11 cellular contexts compared by ENCODE assay signal in the genomic region with DNA sequence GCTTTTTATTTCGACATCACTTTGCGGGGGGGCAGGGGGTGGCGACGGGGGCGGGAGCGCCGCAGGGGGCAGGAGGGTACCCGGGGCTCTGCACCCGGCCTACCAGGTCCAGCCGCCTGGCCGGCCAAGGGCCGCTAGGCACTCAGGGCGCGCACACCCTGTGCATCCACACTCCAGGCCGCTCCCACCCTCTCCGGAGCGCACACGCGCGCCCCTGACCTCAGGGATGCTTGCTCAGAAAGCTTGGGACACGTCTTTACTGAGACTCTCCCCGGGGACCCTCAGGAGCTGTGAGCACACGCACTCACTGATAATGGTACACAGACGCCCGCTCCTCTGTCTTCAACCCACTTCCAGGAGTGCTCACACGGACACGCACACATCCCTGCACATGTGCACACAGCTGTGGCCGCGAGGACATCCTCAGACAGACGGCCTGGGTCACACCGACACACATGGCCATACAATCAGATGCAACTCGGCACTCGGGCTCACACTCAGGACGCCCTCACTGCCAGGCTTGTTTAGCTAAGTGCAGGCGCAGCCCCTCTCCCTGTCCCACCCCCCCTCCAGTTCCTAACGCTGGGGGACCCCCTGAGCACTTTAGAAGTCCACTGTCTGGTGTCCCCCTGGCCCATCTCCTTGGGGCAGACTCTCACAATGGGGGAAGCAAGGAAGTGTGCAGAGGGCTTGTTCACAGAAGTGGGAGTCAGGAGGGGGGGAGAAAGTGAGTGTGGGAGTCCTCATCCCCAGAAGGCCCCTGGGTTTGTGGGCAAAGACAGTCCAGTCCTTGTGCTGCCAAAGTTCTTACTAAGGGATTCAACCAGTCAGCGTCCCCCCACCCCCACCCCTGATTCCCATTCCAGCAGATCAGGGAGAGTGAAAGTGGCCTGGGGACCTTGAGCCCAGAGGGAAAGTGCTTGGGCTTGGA. TPM values are rescaled to one million over a fixed set of nuclear protein-coding genes. Genes with fewer than 3 reads are reported as not detected.
DNase-seq lines count a peak whose midpoint lies in the region; FAIRE-seq and TF ChIP-seq lines count a peak whose summit lies in the region.
"Had no signal": no experiment of that assay in that cellular context is flagged by ENCODE, and none has a peak within 500 bp of the region (broad histone marks: within the 10 kb centered on the region; RNA-seq: fewer than 3 reads in every experiment).

No MANE protein-coding gene starts in this region.

- peaks cover 17 to 35% (median 30%) of the 10 kb centered on the region in 10 experiments for H3K4me1 ChIP-seq in BLaER1 treated with 17β-estradiol and CSF1 and Interleukin-3, amounts not matched to agents 10 nM and 100 nM
- H3K4me1 ChIP-seq in endothelial cell of umbilical vein (ENCODE audit: control insufficient read depth, extremely low read depth, insufficient read depth, low read length), result peaks cover 17% of the 10 kb centered on the region
- H3K4me1 ChIP-seq in parathyroid adenoma, result peaks cover 10% of the 10 kb centered on the region

- no peak overlapping the region for H3K27ac ChIP-seq in BLaER1 treated with 17β-estradiol and CSF1 and Interleukin-3, amounts not matched to agents 10 nM and 100 nM
- H3K27ac ChIP-seq in endothelial cell of umbilical vein (ENCODE audit: insufficient read depth, low read depth, low read length) (no peak overlapping the region), parathyroid adenoma (no peak overlapping the region)

- no peaks in the 10 kb centered on the region for H3K9me3 Mint-ChIP-seq in activated CD4-positive, alpha-beta T cell treated with anti-CD3 and anti-CD28 coated beads, Interleukin-2, amount 10 ng/mL, durations not matched to agents 7 days and 5 days

- CTCF ChIA-PET in endothelial cell of umbilical vein (lab: Charles Lee), result interaction anchor here (1.0 to 2.7 kb wide), 5 partner anchors 10 to 323 kb away, joined by 3 to 12 read pairs (median 8); no protein-coding TSS in a partner anchor
- CTCF ChIA-PET in activated CD4-positive, alpha-beta T cell treated with anti-CD3 and anti-CD28 coated beads, Interleukin-2, amount 10 ng/mL, durations not matched to agents 7 days and 5 days (lab: Charles Lee), result interaction anchor here (0.8 to 1.7 kb wide), 3 partner anchors 63 to 68 kb away, joined by 3 to 5 read pairs (median 3); no protein-coding TSS in a partner anchor

- H3K9me1 ChIP-seq in endothelial cell of umbilical vein (replicated peaks; ENCODE audit: control insufficient read depth, extremely low read depth, insufficient read depth, low read length), result no peaks in the 10 kb centered on the region

- BruUV-seq in endothelial cell of umbilical vein (replicated peaks; lab: Mats Ljungman, UMichigan), result no TSS peak

- peak; percentile 28 for FAIRE-seq in endothelial cell of umbilical vein (lab: Jason Lieb, UNC)

- peaks cover 91 to 98% (median 97%) of the 10 kb centered on the region in 11 experiments for H3K27me3 ChIP-seq in BLaER1 treated with 17β-estradiol and CSF1 and Interleukin-3, amounts not matched to agents 10 nM and 100 nM
- H3K27me3 ChIP-seq in endothelial cell of umbilical vein (ENCODE audit: control insufficient read depth in 2 of 2, insufficient read depth in 2 of 2, low read length in 2 of 2), result no peaks in the 10 kb centered on the region
- H3K27me3 ChIP-seq in parathyroid adenoma (ENCODE audit: control insufficient read depth, insufficient read depth, low read length), result no peaks in the 10 kb centered on the region

- H3K79me2 ChIP-seq in endothelial cell of umbilical vein (ENCODE audit: control insufficient read depth, insufficient read depth, low read length) (peaks cover 73% of the 10 kb centered on the region), parathyroid adenoma (no peaks in the 10 kb centered on the region)

- TF ChIP-seq CTCF in HFF-Myc (IDR thresholded peaks at IDR 0.05; ENCODE audit: low read depth, low read length, missing control alignments), result no peak
- no peak for TF ChIP-seq CTCF in endothelial cell of umbilical vein (IDR thresholded peaks at IDR 0.05; ENCODE audit: extremely low read depth in 1 of 2, insufficient read depth in 1 of 2, low read depth in 1 of 2, low read length in 2 of 2)
- TF ChIP-seq CTCF in parathyroid adenoma (IDR thresholded peaks at IDR 0.05), result no peak

- DNase-seq in HFF-Myc (ENCODE audit: extremely low read depth, low read depth), result no peak
- DNase-seq in endothelial cell of umbilical vein (ENCODE audit: low read depth, low spot score), result no peak
- DNase-seq in activated CD4-positive, CD25-positive, alpha-beta regulatory T cell (lab: John Stamatoyannopoulos, UW), result no peak
- DNase-seq in foreskin melanocyte, result no peak
- DNase-seq in OCI-M2 (lab: John Stamatoyannopoulos, UW; ENCODE audit: unreplicated experiment), result no peak
- DNase-seq in activated CD4-positive, alpha-beta T cell treated with anti-CD3 and anti-CD28 coated beads, Interleukin-2, amount 10 ng/mL, durations not matched to agents 7 days and 5 days, result no peak
- DNase-seq: hippocampal formation; stimulated activated CD4-positive, alpha-beta T cell treated with anti-CD3 and anti-CD28 coated beads, Interleukin-4, amount 100 ng/mL, for 24 hours had no signal

- H3K36me3 ChIP-seq in BLaER1 treated with 17β-estradiol and CSF1 and Interleukin-3, amounts not matched to agents 10 nM and 100 nM, result no peaks in the 10 kb centered on the region
- H3K36me3 ChIP-seq in endothelial cell of umbilical vein (ENCODE audit: control insufficient read depth in 2 of 2, extremely low read depth in 1 of 2, insufficient read depth in 2 of 2, low read length in 2 of 2) (no peaks in the 10 kb centered on the region), parathyroid adenoma (ENCODE audit: control insufficient read depth, insufficient read depth, low read length) (no peaks in the 10 kb centered on the region)

- H3K27me3 Mint-ChIP-seq in activated CD4-positive, alpha-beta T cell treated with anti-CD3 and anti-CD28 coated beads, Interleukin-2, amount 10 ng/mL, durations not matched to agents 7 days and 5 days, result peaks cover 71% of the 10 kb centered on the region

- peak overlapping the region in 2 of 10 experiments; percentile 12 to 42; a peak in 2 of 20 replicates for H3K4me3 ChIP-seq in BLaER1 treated with 17β-estradiol and CSF1 and Interleukin-3, amounts not matched to agents 10 nM and 100 nM
- H3K4me3 ChIP-seq in HFF-Myc (replicated peaks; ENCODE audit: low read depth, low read length) (peak overlapping the region; percentile 94), endothelial cell of umbilical vein (replicated peaks in 1 of 3; ENCODE audit: insufficient read depth in 1 of 3, low read depth in 1 of 3, low read length in 3 of 3) (peak overlapping the region in 1 of 3 experiments; percentile 95), parathyroid adenoma (ENCODE audit: low read depth, low read length) (peak overlapping the region; percentile 75)

- no peaks in the 10 kb centered on the region for H3K36me3 Mint-ChIP-seq in activated CD4-positive, alpha-beta T cell treated with anti-CD3 and anti-CD28 coated beads, Interleukin-2, amount 10 ng/mL, durations not matched to agents 7 days and 5 days (ENCODE audit: low read depth)

- no peak overlapping the region for H3K27ac Mint-ChIP-seq in activated CD4-positive, alpha-beta T cell treated with anti-CD3 and anti-CD28 coated beads, Interleukin-2, amount 10 ng/mL, durations not matched to agents 7 days and 5 days

- H2AFZ ChIP-seq in endothelial cell of umbilical vein (ENCODE audit: low read depth, low read length) (no peak overlapping the region), parathyroid adenoma (no peak overlapping the region)

- H3K9me3 ChIP-seq in BLaER1 treated with 17β-estradiol and CSF1 and Interleukin-3, amounts not matched to agents 10 nM and 100 nM (replicated peaks in 1 of 11), result no peaks in the 10 kb centered on the region; a peak in 1 of 22 replicates
- no peaks in the 10 kb centered on the region for H3K9me3 ChIP-seq in endothelial cell of umbilical vein (replicated peaks; ENCODE audit: control insufficient read depth, insufficient read depth, low read length)
- H3K9me3 ChIP-seq in parathyroid adenoma (ENCODE audit: control insufficient read depth, low read length), result no peaks in the 10 kb centered on the region

- intact Hi-C loops in endothelial cell of umbilical vein (cut with micrococcal nuclease), result loop anchor here (5.0 kb wide), 1 partner anchor 396 kb away; no protein-coding TSS in a partner anchor

- peak overlapping the region in 7 of 11 experiments; percentile 45 to 74 (median 61); a peak in 7 of 22 replicates for H3K4me2 ChIP-seq in BLaER1 treated with 17β-estradiol and CSF1 and Interleukin-3, amounts not matched to agents 10 nM and 100 nM
- peak overlapping the region; percentile 42 for H3K4me2 ChIP-seq in endothelial cell of umbilical vein (ENCODE audit: insufficient read depth, low read length)
- peak overlapping the region; percentile 93 for H3K4me2 ChIP-seq in parathyroid adenoma (ENCODE audit: low read length)

- dilution Hi-C loops in endothelial cell of umbilical vein (cut with MboI; ENCODE audit: extremely low pct_ligation_motif_present, low sequenced_read_pairs), result no loop called here

- POLR2A ChIA-PET in endothelial cell of umbilical vein (lab: Charles Lee), result no interaction called here
- POLR2A ChIA-PET in activated CD4-positive, alpha-beta T cell treated with anti-CD3 and anti-CD28 coated beads, Interleukin-2, amount 10 ng/mL, durations not matched to agents 7 days and 5 days (lab: Charles Lee), result no interaction called here

- H3K4me3 Mint-ChIP-seq in activated CD4-positive, alpha-beta T cell treated with anti-CD3 and anti-CD28 coated beads, Interleukin-2, amount 10 ng/mL, durations not matched to agents 7 days and 5 days, result no peak overlapping the region

- H3K4me1 Mint-ChIP-seq in activated CD4-positive, alpha-beta T cell treated with anti-CD3 and anti-CD28 coated beads, Interleukin-2, amount 10 ng/mL, durations not matched to agents 7 days and 5 days, result peaks cover 15% of the 10 kb centered on the region

- no peak for TF ChIP-seq POLR2A in endothelial cell of umbilical vein (IDR thresholded peaks at IDR 0.05; ENCODE audit: low read depth, low read length)

- H4K20me1 ChIP-seq in BLaER1 treated with 17β-estradiol and CSF1 and Interleukin-3, amounts not matched to agents 10 nM and 100 nM, result peaks cover 4 to 87% (median 60%) of the 10 kb centered on the region in 11 experiments; a peak in 20 of 22 replicates
- no peaks in the 10 kb centered on the region for H4K20me1 ChIP-seq in endothelial cell of umbilical vein (replicated peaks; ENCODE audit: control insufficient read depth, extremely low read depth, insufficient read depth, low read length)

- no peak overlapping the region for H3K9ac ChIP-seq in BLaER1 treated with 17β-estradiol and CSF1 and Interleukin-3, amounts not matched to agents 10 nM and 100 nM
- no peak overlapping the region for H3K9ac ChIP-seq in endothelial cell of umbilical vein (replicated peaks; ENCODE audit: extremely low read depth, insufficient read depth, low read length)
- H3K9ac ChIP-seq in parathyroid adenoma, result no peak overlapping the region

RNA-seq across cellular contexts. Expression of a gene that starts 0.5 kb away (rescaled TPM):
- 62.2 and 63.9 TPM in 2 replicates for total RNA-seq in endothelial cell of umbilical vein
- polyA plus RNA-seq in endothelial cell of umbilical vein, result 28.8 and 35.6 TPM in 2 replicates
- 25.9 and 36.8 TPM in 2 replicates for polyA plus RNA-seq in endothelial cell of umbilical vein (2011; cell fraction: cytosol; rRNA removed)
- polyA plus RNA-seq in endothelial cell of umbilical vein (2011; cell fraction: nucleus; rRNA removed), result 30.1 and 31.5 TPM in 2 replicates
- polyA plus RNA-seq in endothelial cell of umbilical vein (2012), result 33.0 and 37.6 TPM in 2 replicates
- 17.3 and 17.5 TPM in 2 replicates for polyA minus RNA-seq in endothelial cell of umbilical vein
- 58.1 TPM for polyA minus RNA-seq in endothelial cell of umbilical vein (2011; cell fraction: cytosol; rRNA and poly(A)+ RNA removed)
- 9.7 and 17.3 TPM in 2 replicates for polyA minus RNA-seq in endothelial cell of umbilical vein (2011; cell fraction: nucleus; rRNA and poly(A)+ RNA removed)
- total RNA-seq in activated CD4-positive, alpha-beta T cell treated with anti-CD3 and anti-CD28 coated beads, Interleukin-2, amount 10 ng/mL, durations not matched to agents 7 days and 5 days, result not detected

RNA-seq across cellular contexts. Expression of a gene that starts 26.8 kb away (rescaled TPM):
- total RNA-seq in endothelial cell of umbilical vein, result not detected in 2 replicates
- not detected in 2 replicates for polyA plus RNA-seq in endothelial cell of umbilical vein
- polyA plus RNA-seq in endothelial cell of umbilical vein (2011; cell fraction: cytosol; rRNA removed), result not detected in 2 replicates
- not detected in 2 replicates for polyA plus RNA-seq in endothelial cell of umbilical vein (2011; cell fraction: nucleus; rRNA removed)
- polyA plus RNA-seq in endothelial cell of umbilical vein (2012), result not detected in 2 replicates
- polyA minus RNA-seq in endothelial cell of umbilical vein, result not detected in 2 replicates
- not detected for polyA minus RNA-seq in endothelial cell of umbilical vein (2011; cell fraction: cytosol; rRNA and poly(A)+ RNA removed)
- not detected in 2 replicates for polyA minus RNA-seq in endothelial cell of umbilical vein (2011; cell fraction: nucleus; rRNA and poly(A)+ RNA removed)
- total RNA-seq in activated CD4-positive, alpha-beta T cell treated with anti-CD3 and anti-CD28 coated beads, Interleukin-2, amount 10 ng/mL, durations not matched to agents 7 days and 5 days, result not detected
- total RNA-seq: dermis microvascular lymphatic vessel endothelial cell had no signal

Comparison
In these comparisons a context has a peak if more than half of its experiments do, and no peak if none do; other contexts are left out.
1. H3K4me2 ChIP-seq: peak in every context shown above with its lines; median percentile 93 in parathyroid adenoma; 61 in BLaER1 treated with 17β-estradiol and CSF1 and Interleukin-3, amounts not matched to agents 10 nM and 100 nM; 42 in endothelial cell of umbilical vein.
2. RNA of a gene that starts 0.5 kb away (total RNA-seq): 62.2 to 63.9 TPM in endothelial cell of umbilical vein; not detected in activated CD4-positive, alpha-beta T cell treated with anti-CD3 and anti-CD28 coated beads, Interleukin-2, amount 10 ng/mL, durations not matched to agents 7 days and 5 days; every median in the first group is over 10 times any median in the second.